ENCODE assay signal across 1 cellular context in the genomic region with DNA sequence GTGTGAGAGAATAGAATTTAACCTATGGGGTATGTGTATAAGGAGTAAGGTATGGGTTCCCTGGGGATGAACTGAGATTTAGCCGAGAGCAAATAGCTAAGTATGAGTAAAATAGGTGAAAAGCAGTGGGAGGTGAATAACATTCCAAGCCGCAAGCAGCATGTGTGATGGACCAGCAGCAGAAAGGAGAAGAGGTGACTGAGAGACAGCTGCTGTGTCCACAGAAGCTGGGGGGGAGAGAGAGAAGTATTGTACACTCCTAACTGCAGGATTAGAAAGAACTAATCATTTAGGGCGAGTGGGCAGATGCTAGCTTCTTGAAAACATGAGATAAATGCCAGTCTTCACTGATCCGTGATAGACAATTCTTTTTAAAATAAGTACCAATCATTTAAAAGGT.
TF ChIP-seq lines count a peak whose summit lies in the region.

No MANE protein-coding gene starts in this region.

TF ChIP-seq in GM23338, 12 proteins besides CTCF, POLR2A, EP300 and RAD21 (continued from another document):
- TF ChIP-seq ETS1 (IDR thresholded peaks at IDR 0.05) (no peak), ZNF114 (CRISPR knock-in tag; IDR thresholded peaks at IDR 0.05) (no peak), REST (IDR thresholded peaks at IDR 0.05; ENCODE audit: unreplicated experiment) (no peak), EZH2 (IDR thresholded peaks at IDR 0.05; ENCODE audit: low read depth, unreplicated experiment) (no peak), ZNF462 (CRISPR knock-in tag; IDR thresholded peaks at IDR 0.05) (no peak), NANOG (IDR thresholded peaks at IDR 0.05; ENCODE audit: borderline replicate concordance) (no peak), JUNB (IDR thresholded peaks at IDR 0.05; ENCODE audit: unreplicated experiment) (no peak)
